33 cellular contexts compared by ENCODE assay signal in genomic region chr2:228410051-228410450, GRCh38.
"Had no signal": no experiment of that assay in that cellular context is flagged by ENCODE, and none has a peak within 500 bp of the region (broad histone marks: within the 10 kb centered on the region; RNA-seq: fewer than 3 reads in every experiment).

No MANE protein-coding gene starts in this region.

- H3K36me3 ChIP-seq: MG63 had no signal

- H3K9me3 ChIP-seq: MG63 had no signal

- DNase-seq: Kasumi-1, MG63, MV-4-11, NCI-H1048, NCI-H1092, NCI-H1092 treated with DMSO at 0.1 percent for 48 hours, NCI-H1105, NCI-H1105 treated with DMSO at 0.1 percent for 48 hours, NCI-H1417, NCI-H1417 treated with DMSO at 0.1 percent for 48 hours, NCI-H1436, NCI-H1436 treated with DMSO at 0.1 percent for 48 hours, NCI-H146, NCI-H1694, NCI-H1694 treated with DMSO at 0.1 percent for 48 hours, NCI-H187, NCI-H187 treated with DMSO at 0.1 percent for 48 hours, NCI-H1930, NCI-H2029, NCI-H2029 treated with DMSO at 0.1 percent for 48 hours, NCI-H2081, NCI-H2081 treated with DMSO at 0.1 percent for 48 hours, NCI-H2107, NCI-H2171, NCI-H2171 treated with DMSO at 0.1 percent for 48 hours, NCI-H2227 treated with DMSO at 0.1 percent for 48 hours, NCI-H226, NCI-H345, NCI-H446, NCI-H446 treated with DMSO at 0.1 percent for 48 hours, NCI-H510A, NCI-H510A treated with DMSO at 0.1 percent for 48 hours, NCI-H524 had no signal

- H3K27me3 ChIP-seq: MG63 had no signal

- H3K4me3 ChIP-seq: MG63 had no signal
